9 cellular contexts compared by ENCODE assay signal in the genomic region with DNA sequence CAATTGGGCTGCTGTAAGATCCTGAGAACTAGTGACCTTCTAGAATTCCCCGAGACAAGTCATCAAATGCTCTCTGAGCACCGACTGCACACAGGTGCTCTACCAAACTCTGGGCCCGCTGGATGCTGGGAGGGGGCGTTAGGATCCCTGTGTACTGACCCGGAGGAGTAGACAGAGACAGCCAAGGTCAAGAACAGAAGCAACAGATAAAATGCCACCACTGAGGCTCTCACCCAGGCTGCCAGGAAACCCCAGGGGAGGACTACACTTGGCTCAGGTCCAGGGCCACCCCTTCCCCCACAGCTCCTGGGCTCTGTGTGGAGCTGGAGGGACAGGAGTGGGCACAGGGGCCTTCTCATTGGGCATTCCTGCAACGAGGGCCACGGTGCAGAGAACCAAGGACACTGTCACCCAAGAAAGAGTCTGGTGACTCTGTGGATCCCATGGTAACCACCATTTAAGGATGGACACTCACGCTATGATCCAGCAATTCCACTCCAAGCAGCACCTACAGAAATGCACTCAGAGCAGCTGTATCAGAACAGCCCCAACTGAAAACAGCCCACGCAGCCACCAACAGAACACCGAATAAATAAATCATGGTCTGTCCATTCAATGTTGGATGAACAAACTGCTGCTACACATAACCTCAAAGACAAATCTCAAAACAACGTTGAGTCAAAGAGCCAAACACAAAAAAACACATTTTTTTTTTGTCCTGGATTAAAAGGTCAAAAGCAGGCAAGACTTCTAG. TPM values are rescaled to one million over a fixed set of nuclear protein-coding genes. Genes with fewer than 3 reads are reported as not detected.
DNase-seq lines count a peak whose midpoint lies in the region; ATAC-seq, FAIRE-seq and TF ChIP-seq lines count a peak whose summit lies in the region.
"Had no signal": no experiment of that assay in that cellular context is flagged by ENCODE, and none has a peak within 500 bp of the region (broad histone marks: within the 10 kb centered on the region; RNA-seq: fewer than 3 reads in every experiment).

No MANE protein-coding gene starts in this region.

- peak overlapping the region; percentile 100 for H3K9ac ChIP-seq in MM.1S (ENCODE audit: low read length)

- peaks cover 73% of the 10 kb centered on the region for H3K4me1 ChIP-seq in MM.1S (ENCODE audit: low read length)

- no peak for TF ChIP-seq CTCF in MM.1S (IDR thresholded peaks at IDR 0.05; ENCODE audit: low read length)
- no peak for TF ChIP-seq CTCF in endothelial cell (IDR thresholded peaks at IDR 0.05; ENCODE audit: unreplicated experiment)

- H3F3A ChIP-seq in MM.1S (ENCODE audit: insufficient read depth, low read length) = peaks cover 68% of the 10 kb centered on the region

- no peaks in the 10 kb centered on the region for H3K9me2 ChIP-seq in MM.1S (replicated peaks; ENCODE audit: insufficient read depth, low read length)

- H3K79me2 ChIP-seq in MM.1S (ENCODE audit: low read length) = peaks cover 90% of the 10 kb centered on the region

- no peaks in the 10 kb centered on the region for H3K9me3 ChIP-seq in MM.1S (replicated peaks; ENCODE audit: insufficient read depth, low read length)
- H3K9me3 ChIP-seq: heart right ventricle had no signal

- H3K36me3 ChIP-seq in MM.1S (replicated peaks; ENCODE audit: insufficient read depth, low read length) = no peaks in the 10 kb centered on the region

- no peaks in the 10 kb centered on the region for H3K27me3 Mint-ChIP-seq in stimulated activated naive CD8-positive, alpha-beta T cell treated with anti-CD3 and anti-CD28 coated beads, Interleukin-15, Interleukin-2, amounts not matched to agents 100 ng/mL and 50 ng/mL, for 24 hours
- peaks cover 5% of the 10 kb centered on the region for H3K27me3 Mint-ChIP-seq in endothelial cell (ENCODE audit: unreplicated experiment)

- H3K4me2 ChIP-seq in MM.1S (ENCODE audit: low read depth, low read length) = peak overlapping the region; percentile 100

- H3K27ac ChIP-seq in MM.1S (ENCODE audit: low read length) = peak overlapping the region; percentile 99

- H2AFZ ChIP-seq in MM.1S (ENCODE audit: low read length) = no peak overlapping the region

- H4K20me1 ChIP-seq in MM.1S (ENCODE audit: insufficient read depth, low read length) = no peaks in the 10 kb centered on the region

- peaks cover 5% of the 10 kb centered on the region for H3K36me3 Mint-ChIP-seq in stimulated activated naive CD8-positive, alpha-beta T cell treated with anti-CD3 and anti-CD28 coated beads, Interleukin-15, Interleukin-2, amounts not matched to agents 100 ng/mL and 50 ng/mL, for 24 hours (ENCODE audit: low read depth)
- H3K36me3 Mint-ChIP-seq in endothelial cell (ENCODE audit: low read depth, unreplicated experiment) = no peaks in the 10 kb centered on the region

- no peaks in the 10 kb centered on the region for H3K9me3 Mint-ChIP-seq in stimulated activated naive CD8-positive, alpha-beta T cell treated with anti-CD3 and anti-CD28 coated beads, Interleukin-15, Interleukin-2, amounts not matched to agents 100 ng/mL and 50 ng/mL, for 24 hours
- H3K9me3 Mint-ChIP-seq in endothelial cell (ENCODE audit: unreplicated experiment) = no peaks in the 10 kb centered on the region

- H3K27ac Mint-ChIP-seq in stimulated activated naive CD8-positive, alpha-beta T cell treated with anti-CD3 and anti-CD28 coated beads, Interleukin-15, Interleukin-2, amounts not matched to agents 100 ng/mL and 50 ng/mL, for 24 hours = peak overlapping the region; percentile 92
- H3K27ac Mint-ChIP-seq in endothelial cell (ENCODE audit: unreplicated experiment) = peak overlapping the region; percentile 74

- peaks cover 90% of the 10 kb centered on the region for H3K4me1 Mint-ChIP-seq in stimulated activated naive CD8-positive, alpha-beta T cell treated with anti-CD3 and anti-CD28 coated beads, Interleukin-15, Interleukin-2, amounts not matched to agents 100 ng/mL and 50 ng/mL, for 24 hours (ENCODE audit: low read depth)
- H3K4me1 Mint-ChIP-seq in endothelial cell (ENCODE audit: unreplicated experiment) = peaks cover 80% of the 10 kb centered on the region

- FAIRE-seq in HTR-8/SVneo (lab: Jason Lieb, UNC) = no peak

- no peaks in the 10 kb centered on the region for H3K27me3 ChIP-seq in MM.1S (replicated peaks; ENCODE audit: insufficient read depth, low read length)
- H3K27me3 ChIP-seq: heart right ventricle had no signal

- peak overlapping the region; percentile 90 for H3K4me3 Mint-ChIP-seq in stimulated activated naive CD8-positive, alpha-beta T cell treated with anti-CD3 and anti-CD28 coated beads, Interleukin-15, Interleukin-2, amounts not matched to agents 100 ng/mL and 50 ng/mL, for 24 hours
- no peak overlapping the region for H3K4me3 Mint-ChIP-seq in endothelial cell (ENCODE audit: unreplicated experiment)

- H3K4me3 ChIP-seq in MM.1S (ENCODE audit: low read length) = peak overlapping the region; percentile 89

- no peak for ATAC-seq in stimulated activated naive CD8-positive, alpha-beta T cell treated with anti-CD3 and anti-CD28 coated beads, Interleukin-15, Interleukin-2, amounts not matched to agents 100 U/mL and 50 U/mL, for 24 hours
- no peak for ATAC-seq in GM18861 (IDR thresholded peaks at IDR 0.05; ENCODE audit: unreplicated experiment)

- DNase-seq in stimulated activated naive CD8-positive, alpha-beta T cell treated with anti-CD3 and anti-CD28 coated beads, Interleukin-15, Interleukin-2, amounts not matched to agents 100 U/mL and 50 U/mL, for 24 hours = no peak
- DNase-seq in MM.1S = no peak
- no peak for DNase-seq in endothelial cell (ENCODE audit: low spot score)
- DNase-seq in HTR-8/SVneo (ENCODE audit: insufficient read length, low spot score) = no peak
- DNase-seq in pons (ENCODE audit: low spot score) = no peak
- DNase-seq in iPS-NIHi7 (ENCODE audit: extremely low spot score) = no peak

RNA-seq across cellular contexts. Expression of a gene that starts 16.8 kb away (rescaled TPM):
- total RNA-seq in endothelial cell (ENCODE audit: unreplicated experiment) = 29.7 TPM

RNA-seq across cellular contexts. Expression of a gene that starts 39.0 kb away (rescaled TPM):
- total RNA-seq in endothelial cell (ENCODE audit: unreplicated experiment) = 13.3 TPM

RNA-seq across cellular contexts. Expression of a gene that starts 46.8 kb away (rescaled TPM):
- 66.5 TPM for total RNA-seq in endothelial cell (ENCODE audit: unreplicated experiment)
